ENCODE assay signal across 1 cellular context in the genomic region with DNA sequence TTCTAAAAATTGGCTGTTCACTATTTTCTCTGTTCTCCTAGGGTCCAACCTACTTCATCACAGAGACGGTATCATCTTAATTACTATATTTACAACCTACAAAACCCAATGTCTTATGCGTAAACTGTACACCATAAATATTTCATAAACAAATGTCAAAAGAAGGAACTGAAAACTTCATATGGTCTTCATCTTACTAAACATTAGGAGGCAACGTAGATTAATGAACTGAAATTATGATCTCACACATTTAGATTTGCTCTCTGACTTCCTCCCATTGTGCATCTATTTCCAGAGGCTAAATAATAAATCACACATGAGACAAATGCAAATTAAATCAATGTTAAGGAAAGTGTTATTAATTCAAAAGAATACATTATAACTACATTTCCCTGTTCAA.
TF ChIP-seq lines count a peak whose summit lies in the region.

No MANE protein-coding gene starts in this region.

TF ChIP-seq in GM12878, 131 proteins besides CTCF, POLR2A, EP300 and RAD21 (continued from another document):
- TF ChIP-seq, protein P1, sequence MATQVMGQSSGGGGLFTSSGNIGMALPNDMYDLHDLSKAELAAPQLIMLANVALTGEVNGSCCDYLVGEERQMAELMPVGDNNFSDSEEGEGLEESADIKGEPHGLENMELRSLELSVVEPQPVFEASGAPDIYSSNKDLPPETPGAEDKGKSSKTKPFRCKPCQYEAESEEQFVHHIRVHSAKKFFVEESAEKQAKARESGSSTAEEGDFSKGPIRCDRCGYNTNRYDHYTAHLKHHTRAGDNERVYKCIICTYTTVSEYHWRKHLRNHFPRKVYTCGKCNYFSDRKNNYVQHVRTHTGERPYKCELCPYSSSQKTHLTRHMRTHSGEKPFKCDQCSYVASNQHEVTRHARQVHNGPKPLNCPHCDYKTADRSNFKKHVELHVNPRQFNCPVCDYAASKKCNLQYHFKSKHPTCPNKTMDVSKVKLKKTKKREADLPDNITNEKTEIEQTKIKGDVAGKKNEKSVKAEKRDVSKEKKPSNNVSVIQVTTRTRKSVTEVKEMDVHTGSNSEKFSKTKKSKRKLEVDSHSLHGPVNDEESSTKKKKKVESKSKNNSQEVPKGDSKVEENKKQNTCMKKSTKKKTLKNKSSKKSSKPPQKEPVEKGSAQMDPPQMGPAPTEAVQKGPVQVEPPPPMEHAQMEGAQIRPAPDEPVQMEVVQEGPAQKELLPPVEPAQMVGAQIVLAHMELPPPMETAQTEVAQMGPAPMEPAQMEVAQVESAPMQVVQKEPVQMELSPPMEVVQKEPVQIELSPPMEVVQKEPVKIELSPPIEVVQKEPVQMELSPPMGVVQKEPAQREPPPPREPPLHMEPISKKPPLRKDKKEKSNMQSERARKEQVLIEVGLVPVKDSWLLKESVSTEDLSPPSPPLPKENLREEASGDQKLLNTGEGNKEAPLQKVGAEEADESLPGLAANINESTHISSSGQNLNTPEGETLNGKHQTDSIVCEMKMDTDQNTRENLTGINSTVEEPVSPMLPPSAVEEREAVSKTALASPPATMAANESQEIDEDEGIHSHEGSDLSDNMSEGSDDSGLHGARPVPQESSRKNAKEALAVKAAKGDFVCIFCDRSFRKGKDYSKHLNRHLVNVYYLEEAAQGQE (IDR thresholded peaks at IDR 0.05; ENCODE audit: low read depth, low read length): no peak
- TF ChIP-seq, protein P2, sequence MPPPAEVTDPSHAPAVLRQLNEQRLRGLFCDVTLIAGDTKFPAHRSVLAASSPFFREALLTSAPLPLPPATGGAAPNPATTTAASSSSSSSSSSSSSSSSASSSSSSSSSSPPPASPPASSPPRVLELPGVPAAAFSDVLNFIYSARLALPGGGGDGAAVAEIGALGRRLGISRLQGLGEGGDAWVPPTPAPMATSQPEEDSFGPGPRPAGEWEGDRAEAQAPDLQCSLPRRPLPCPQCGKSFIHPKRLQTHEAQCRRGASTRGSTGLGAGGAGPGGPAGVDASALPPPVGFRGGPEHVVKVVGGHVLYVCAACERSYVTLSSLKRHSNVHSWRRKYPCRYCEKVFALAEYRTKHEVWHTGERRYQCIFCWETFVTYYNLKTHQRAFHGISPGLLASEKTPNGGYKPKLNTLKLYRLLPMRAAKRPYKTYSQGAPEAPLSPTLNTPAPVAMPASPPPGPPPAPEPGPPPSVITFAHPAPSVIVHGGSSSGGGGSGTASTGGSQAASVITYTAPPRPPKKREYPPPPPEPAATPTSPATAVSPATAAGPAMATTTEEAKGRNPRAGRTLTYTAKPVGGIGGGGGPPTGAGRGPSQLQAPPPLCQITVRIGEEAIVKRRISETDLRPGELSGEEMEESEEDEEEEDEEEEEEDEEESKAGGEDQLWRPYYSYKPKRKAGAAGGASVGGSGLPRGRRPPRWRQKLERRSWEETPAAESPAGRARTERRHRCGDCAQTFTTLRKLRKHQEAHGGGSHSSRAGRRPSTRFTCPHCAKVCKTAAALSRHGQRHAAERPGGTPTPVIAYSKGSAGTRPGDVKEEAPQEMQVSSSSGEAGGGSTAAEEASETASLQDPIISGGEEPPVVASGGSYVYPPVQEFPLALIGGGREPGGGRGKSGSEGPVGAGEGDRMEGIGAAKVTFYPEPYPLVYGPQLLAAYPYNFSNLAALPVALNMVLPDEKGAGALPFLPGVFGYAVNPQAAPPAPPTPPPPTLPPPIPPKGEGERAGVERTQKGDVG (CRISPR knock-in tag; IDR thresholded peaks at IDR 0.05): no peak
- TF ChIP-seq DPF2 (IDR thresholded peaks at IDR 0.05) (0 out of 2 replicates have a peak, but pooled peaks have one; percentile 30), SPI1 (IDR thresholded peaks at IDR 0.05; ENCODE audit: borderline replicate concordance, insufficient read depth, low read depth, low read length) (peak; percentile 71), ATF7 (IDR thresholded peaks at IDR 0.05; ENCODE audit: low read depth) (peak; percentile 60; the same call in 1 of the 2 replicates)
- TF ChIP-seq, protein P3, sequence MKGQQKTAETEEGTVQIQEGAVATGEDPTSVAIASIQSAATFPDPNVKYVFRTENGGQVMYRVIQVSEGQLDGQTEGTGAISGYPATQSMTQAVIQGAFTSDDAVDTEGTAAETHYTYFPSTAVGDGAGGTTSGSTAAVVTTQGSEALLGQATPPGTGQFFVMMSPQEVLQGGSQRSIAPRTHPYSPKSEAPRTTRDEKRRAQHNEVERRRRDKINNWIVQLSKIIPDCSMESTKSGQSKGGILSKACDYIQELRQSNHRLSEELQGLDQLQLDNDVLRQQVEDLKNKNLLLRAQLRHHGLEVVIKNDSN (IDR thresholded peaks at IDR 0.05; ENCODE audit: borderline replicate concordance, extremely low read length, insufficient read depth, low read depth, low read length): no peak
